ENCODE assay signal across 9 cellular contexts in genomic region chr9:2181794-2182193, GRCh38.
DNase-seq lines count a peak whose midpoint lies in the region; ATAC-seq, FAIRE-seq and TF ChIP-seq lines count a peak whose summit lies in the region.
"Had no signal": no experiment of that assay in that cellular context is flagged by ENCODE, and none has a peak within 500 bp of the region (broad histone marks: within the 10 kb centered on the region; RNA-seq: fewer than 3 reads in every experiment).

No MANE protein-coding gene starts in this region.

- no peak for FAIRE-seq in GM19239 (lab: Jason Lieb, UNC)
- FAIRE-seq: endometrium had no signal

- H3K36me3 ChIP-seq in BE2C (no peaks in the 10 kb centered on the region), H7 (replicated peaks; ENCODE audit: control insufficient read depth, insufficient read depth, low read length) (no peaks in the 10 kb centered on the region), adipocyte (ENCODE audit: control insufficient read depth, insufficient read depth, low read length, severe bottlenecking) (peaks cover 44% of the 10 kb centered on the region), kidney epithelial cell (ENCODE audit: control insufficient read depth, insufficient read depth, low read length) (peaks cover 1% of the 10 kb centered on the region), ovary (no peaks in the 10 kb centered on the region)

- H3K4me3 ChIP-seq in BE2C (ENCODE audit: low read depth, low read length) (no peak overlapping the region), H7 (ENCODE audit: insufficient read depth, low read depth, low read length) (no peak overlapping the region), adipocyte (ENCODE audit: low read length) (no peak overlapping the region), kidney epithelial cell (ENCODE audit: low read depth, low read length) (no peak overlapping the region), ovary (no peak overlapping the region)

- no peak overlapping the region for H3K27ac ChIP-seq in ovary

- no peak for TF ChIP-seq EP300 in ovary (IDR thresholded peaks at IDR 0.05)

- no peak overlapping the region for H3K9ac ChIP-seq in adipocyte (ENCODE audit: low read length)

- DNase-seq in BE2C (peak; percentile 20), H7 (peak; percentile 70), adipocyte (ENCODE audit: low read depth) (peak; percentile 6), kidney epithelial cell (ENCODE audit: low read depth) (no peak), posterior vena cava (ENCODE audit: low spot score) (no peak), ovary (no peak), GM19239 (ENCODE audit: insufficient read length, low spot score) (no peak)

- no peaks in the 10 kb centered on the region for H3K4me1 ChIP-seq in BE2C
- H3K4me1 ChIP-seq in adipocyte (ENCODE audit: control insufficient read depth, insufficient read depth, low read length): peaks cover 9% of the 10 kb centered on the region
- H3K4me1 ChIP-seq in ovary (ENCODE audit: insufficient read depth): no peaks in the 10 kb centered on the region

- TF ChIP-seq CTCF in BE2C (IDR thresholded peaks at IDR 0.05; ENCODE audit: low read depth, low read length): peak; percentile 58
- peak; percentile 62 for TF ChIP-seq CTCF in kidney epithelial cell (IDR thresholded peaks at IDR 0.05; ENCODE audit: insufficient read depth, low read length, poor library complexity, severe bottlenecking)
- no peak for TF ChIP-seq CTCF in ovary (IDR thresholded peaks at IDR 0.05)

- 87 to 91% (median 90%) methylated on average over 7 of the region's 7 CpGs for WGBS in ovary, 3 donors

- ATAC-seq in HG02571 (IDR thresholded peaks at IDR 0.05; ENCODE audit: unreplicated experiment): no peak

- H3K27me3 ChIP-seq in BE2C: no peaks in the 10 kb centered on the region
- no peaks in the 10 kb centered on the region for H3K27me3 ChIP-seq in H7 (ENCODE audit: control insufficient read depth, insufficient read depth, low read length)
- no peaks in the 10 kb centered on the region for H3K27me3 ChIP-seq in adipocyte (replicated peaks; ENCODE audit: control insufficient read depth, insufficient read depth, low read length)
- H3K27me3 ChIP-seq in kidney epithelial cell (ENCODE audit: control insufficient read depth, insufficient read depth, low read length): no peaks in the 10 kb centered on the region
- no peaks in the 10 kb centered on the region for H3K27me3 ChIP-seq in ovary

- no peaks in the 10 kb centered on the region for H3K9me3 ChIP-seq in BE2C
- no peaks in the 10 kb centered on the region for H3K9me3 ChIP-seq in adipocyte (ENCODE audit: control insufficient read depth, low read length)
- no peaks in the 10 kb centered on the region for H3K9me3 ChIP-seq in ovary

- intact Hi-C loops in posterior vena cava (cut with DNase I): no loop called here
- intact Hi-C loops in ovary (cut with DNase I): no loop called here

- TF ChIP-seq POLR2A in ovary (IDR thresholded peaks at IDR 0.05): no peak

Comparison
In these comparisons a context has a peak if more than half of its experiments do, and no peak if none do; other contexts are left out.
1. DNase-seq: peak in BE2C (single experiment), H7 (single experiment) and adipocyte (single experiment); none in kidney epithelial cell (single experiment), posterior vena cava (single experiment), ovary (0 of 5) and GM19239 (single experiment).
2. CTCF ChIP-seq: peak in BE2C (single experiment) and kidney epithelial cell (single experiment); none in ovary (0 of 3).